In genomic region chr16:74332469-74332868, GRCh38 we compare ENCODE assay signal across 4 cellular contexts. TPM values are rescaled to one million over a fixed set of nuclear protein-coding genes. Genes with fewer than 3 reads are reported as not detected.
"Had no signal": no experiment of that assay in that cellular context is flagged by ENCODE, and none has a peak within 500 bp of the region (broad histone marks: within the 10 kb centered on the region; RNA-seq: fewer than 3 reads in every experiment).

No MANE protein-coding gene starts in this region.

RNA-seq across cellular contexts. Expression of gene NPIPB15, which starts 43.6 kb away (rescaled TPM):
- total RNA-seq: left ventricle myocardium inferior, left ventricle myocardium superior, lower lobe of right lung, lung microvascular endothelial cell had no signal
